In genomic region chr13:61180245-61180644, GRCh38 we compare ENCODE assay signal across 19 cellular contexts.
"Had no signal": no experiment of that assay in that cellular context is flagged by ENCODE, and none has a peak within 500 bp of the region (broad histone marks: within the 10 kb centered on the region; RNA-seq: fewer than 3 reads in every experiment).

No MANE protein-coding gene starts in this region.

- H3K4me3 ChIP-seq: breast epithelium, lung, right atrium auricular region, skin epidermis, suprapubic skin had no signal

- H3K27ac Mint-ChIP-seq: activated CD4-positive, alpha-beta T cell treated with anti-CD3 and anti-CD28 coated beads, Interleukin-2, amount 10 ng/mL, durations not matched to agents 7 days and 5 days; activated CD8-positive, alpha-beta T cell treated with anti-CD3 and anti-CD28 coated beads, Interleukin-2, amount 10 ng/mL, durations not matched to agents 7 days and 5 days; activated naive CD4-positive, alpha-beta T cell treated with anti-CD3 and anti-CD28 coated beads, Interleukin-2, amount 10 ng/mL, durations not matched to agents 7 days and 5 days; activated naive CD8-positive, alpha-beta T cell treated with anti-CD3 and anti-CD28 coated beads, Interleukin-2, amount 50 U/mL, for 24 hours; activated T-cell treated with anti-CD3 and anti-CD28 coated beads, Interleukin-2, amount 50 U/mL, for 24 hours; activated T-helper 2 cell treated with anti-CD3 and anti-CD28 coated beads, Interferon-gamma antibody, Interleukin-2, Interleukin-4, amounts not matched to agents 10 μg/mL and 5 μg/mL and 100 μg/mL, durations not matched to agents 14 hours and 24 hours and 36 hours; natural killer cell; stimulated activated naive CD8-positive, alpha-beta T cell treated with anti-CD3 and anti-CD28 coated beads, Interleukin-15, Interleukin-2, amounts not matched to agents 100 ng/mL and 50 ng/mL, for 24 hours; type B pancreatic cell had no signal

- H3K9me3 ChIP-seq: breast epithelium, right atrium auricular region, suprapubic skin had no signal

- H3K4me1 Mint-ChIP-seq: activated CD4-positive, alpha-beta T cell treated with anti-CD3 and anti-CD28 coated beads, Interleukin-2, amount 10 ng/mL, durations not matched to agents 7 days and 5 days; activated naive CD4-positive, alpha-beta T cell treated with anti-CD3 and anti-CD28 coated beads, Interleukin-2, amount 10 ng/mL, durations not matched to agents 7 days and 5 days; activated naive CD8-positive, alpha-beta T cell treated with anti-CD3 and anti-CD28 coated beads, Interleukin-2, amount 50 U/mL, for 24 hours; natural killer cell had no signal

- DNase-seq: activated CD4-positive, alpha-beta T cell treated with anti-CD3 and anti-CD28 coated beads, Interleukin-2, amount 10 ng/mL, durations not matched to agents 7 days and 5 days; activated CD8-positive, alpha-beta T cell treated with anti-CD3 and anti-CD28 coated beads, Interleukin-2, amount 10 ng/mL, durations not matched to agents 7 days and 5 days; activated naive CD4-positive, alpha-beta T cell treated with anti-CD3 and anti-CD28 coated beads, Interleukin-2, amount 10 ng/mL, durations not matched to agents 7 days and 5 days; activated naive CD8-positive, alpha-beta T cell treated with anti-CD3 and anti-CD28 coated beads, Interleukin-2, amount 50 U/mL, for 24 hours; activated T-cell treated with anti-CD3 and anti-CD28 coated beads, Interleukin-2, amount 50 U/mL, for 24 hours; anterior cingulate cortex; cortex of kidney; left cardiac atrium; natural killer cell; occipital lobe had no signal

- H3K27me3 ChIP-seq: breast epithelium, right atrium auricular region, suprapubic skin had no signal

- H3K27me3 Mint-ChIP-seq: activated CD4-positive, alpha-beta T cell treated with anti-CD3 and anti-CD28 coated beads, Interleukin-2, amount 10 ng/mL, durations not matched to agents 7 days and 5 days; activated naive CD4-positive, alpha-beta T cell treated with anti-CD3 and anti-CD28 coated beads, Interleukin-2, amount 10 ng/mL, durations not matched to agents 7 days and 5 days; activated naive CD8-positive, alpha-beta T cell treated with anti-CD3 and anti-CD28 coated beads, Interleukin-2, amount 50 U/mL, for 24 hours; activated T-cell treated with anti-CD3 and anti-CD28 coated beads, Interleukin-2, amount 50 U/mL, for 24 hours; stimulated activated naive CD8-positive, alpha-beta T cell treated with anti-CD3 and anti-CD28 coated beads, Interleukin-15, Interleukin-2, amounts not matched to agents 100 ng/mL and 50 ng/mL, for 24 hours; type B pancreatic cell had no signal

- H3K4me3 Mint-ChIP-seq: activated CD4-positive, alpha-beta T cell treated with anti-CD3 and anti-CD28 coated beads, Interleukin-2, amount 10 ng/mL, durations not matched to agents 7 days and 5 days; activated CD8-positive, alpha-beta T cell treated with anti-CD3 and anti-CD28 coated beads, Interleukin-2, amount 10 ng/mL, durations not matched to agents 7 days and 5 days; activated naive CD4-positive, alpha-beta T cell treated with anti-CD3 and anti-CD28 coated beads, Interleukin-2, amount 10 ng/mL, durations not matched to agents 7 days and 5 days; activated naive CD8-positive, alpha-beta T cell treated with anti-CD3 and anti-CD28 coated beads, Interleukin-2, amount 50 U/mL, for 24 hours; activated T-cell treated with anti-CD3 and anti-CD28 coated beads, Interleukin-2, amount 50 U/mL, for 24 hours; natural killer cell; stimulated activated naive CD8-positive, alpha-beta T cell treated with anti-CD3 and anti-CD28 coated beads, Interleukin-15, Interleukin-2, amounts not matched to agents 100 ng/mL and 50 ng/mL, for 24 hours; type B pancreatic cell had no signal

- H3K27ac ChIP-seq: breast epithelium, skin epidermis, suprapubic skin had no signal

- FAIRE-seq: islet of Langerhans had no signal

- H3K36me3 Mint-ChIP-seq: activated naive CD4-positive, alpha-beta T cell treated with anti-CD3 and anti-CD28 coated beads, Interleukin-2, amount 10 ng/mL, durations not matched to agents 7 days and 5 days; type B pancreatic cell had no signal

- H3K9me3 Mint-ChIP-seq: activated CD4-positive, alpha-beta T cell treated with anti-CD3 and anti-CD28 coated beads, Interleukin-2, amount 10 ng/mL, durations not matched to agents 7 days and 5 days; type B pancreatic cell had no signal

- H3K4me1 ChIP-seq: breast epithelium, right atrium auricular region, suprapubic skin had no signal

- H3K36me3 ChIP-seq: breast epithelium, right atrium auricular region, suprapubic skin had no signal
